In the genomic region with DNA sequence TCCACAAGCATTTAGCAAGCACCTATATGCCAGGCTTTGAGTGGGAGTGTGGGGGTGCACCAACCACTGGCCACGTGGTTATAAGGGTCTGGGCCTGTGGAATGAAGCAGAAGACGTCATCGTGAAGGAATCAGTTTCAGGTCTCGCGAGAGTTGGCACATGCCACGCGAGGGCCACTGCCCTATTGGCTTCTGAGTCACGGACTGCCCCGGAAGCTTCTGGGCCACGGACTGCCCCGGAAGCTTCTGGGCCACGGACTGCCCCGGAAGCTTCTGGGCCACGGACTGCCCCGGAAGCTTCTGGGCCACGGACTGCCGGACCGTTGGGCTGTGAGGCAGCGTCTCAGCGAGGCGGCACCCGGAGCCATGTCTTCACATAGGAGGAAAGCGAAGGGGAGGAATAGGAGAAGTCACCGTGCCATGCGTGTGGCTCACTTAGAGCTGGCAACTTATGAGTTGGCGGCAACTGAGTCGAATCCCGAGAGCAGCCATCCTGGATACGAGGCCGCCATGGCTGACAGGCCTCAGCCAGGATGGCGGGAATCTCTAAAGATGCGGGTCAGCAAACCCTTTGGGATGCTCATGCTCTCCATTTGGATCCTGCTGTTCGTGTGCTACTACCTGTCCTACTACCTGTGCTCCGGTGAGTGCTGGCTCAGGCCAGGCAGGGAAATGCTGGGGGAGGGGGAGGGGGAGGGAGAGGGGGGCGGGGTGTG, we compare ENCODE assay signal across 1 cellular context.
TF ChIP-seq lines count a peak whose summit lies in the region.

A gene with protein sequence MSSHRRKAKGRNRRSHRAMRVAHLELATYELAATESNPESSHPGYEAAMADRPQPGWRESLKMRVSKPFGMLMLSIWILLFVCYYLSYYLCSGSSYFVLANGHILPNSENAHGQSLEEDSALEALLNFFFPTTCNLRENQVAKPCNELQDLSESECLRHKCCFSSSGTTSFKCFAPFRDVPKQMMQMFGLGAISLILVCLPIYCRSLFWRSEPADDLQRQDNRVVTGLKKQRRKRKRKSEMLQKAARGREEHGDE (plus strand): TSS at position 300 of the 715 bp plus-strand sequence. CDS start 66 bp downstream, at position 366.

TF ChIP-seq in GM12878, 131 proteins besides CTCF, POLR2A, EP300 and RAD21 (continued from another document):
- TF ChIP-seq, protein P1, sequence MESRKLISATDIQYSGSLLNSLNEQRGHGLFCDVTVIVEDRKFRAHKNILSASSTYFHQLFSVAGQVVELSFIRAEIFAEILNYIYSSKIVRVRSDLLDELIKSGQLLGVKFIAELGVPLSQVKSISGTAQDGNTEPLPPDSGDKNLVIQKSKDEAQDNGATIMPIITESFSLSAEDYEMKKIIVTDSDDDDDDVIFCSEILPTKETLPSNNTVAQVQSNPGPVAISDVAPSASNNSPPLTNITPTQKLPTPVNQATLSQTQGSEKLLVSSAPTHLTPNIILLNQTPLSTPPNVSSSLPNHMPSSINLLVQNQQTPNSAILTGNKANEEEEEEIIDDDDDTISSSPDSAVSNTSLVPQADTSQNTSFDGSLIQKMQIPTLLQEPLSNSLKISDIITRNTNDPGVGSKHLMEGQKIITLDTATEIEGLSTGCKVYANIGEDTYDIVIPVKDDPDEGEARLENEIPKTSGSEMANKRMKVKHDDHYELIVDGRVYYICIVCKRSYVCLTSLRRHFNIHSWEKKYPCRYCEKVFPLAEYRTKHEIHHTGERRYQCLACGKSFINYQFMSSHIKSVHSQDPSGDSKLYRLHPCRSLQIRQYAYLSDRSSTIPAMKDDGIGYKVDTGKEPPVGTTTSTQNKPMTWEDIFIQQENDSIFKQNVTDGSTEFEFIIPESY (IDR thresholded peaks at IDR 0.05) = no peak
- no peak for TF ChIP-seq MYB (IDR thresholded peaks at IDR 0.05; ENCODE audit: borderline replicate concordance, low read depth, low read length)
